In the genomic region with DNA sequence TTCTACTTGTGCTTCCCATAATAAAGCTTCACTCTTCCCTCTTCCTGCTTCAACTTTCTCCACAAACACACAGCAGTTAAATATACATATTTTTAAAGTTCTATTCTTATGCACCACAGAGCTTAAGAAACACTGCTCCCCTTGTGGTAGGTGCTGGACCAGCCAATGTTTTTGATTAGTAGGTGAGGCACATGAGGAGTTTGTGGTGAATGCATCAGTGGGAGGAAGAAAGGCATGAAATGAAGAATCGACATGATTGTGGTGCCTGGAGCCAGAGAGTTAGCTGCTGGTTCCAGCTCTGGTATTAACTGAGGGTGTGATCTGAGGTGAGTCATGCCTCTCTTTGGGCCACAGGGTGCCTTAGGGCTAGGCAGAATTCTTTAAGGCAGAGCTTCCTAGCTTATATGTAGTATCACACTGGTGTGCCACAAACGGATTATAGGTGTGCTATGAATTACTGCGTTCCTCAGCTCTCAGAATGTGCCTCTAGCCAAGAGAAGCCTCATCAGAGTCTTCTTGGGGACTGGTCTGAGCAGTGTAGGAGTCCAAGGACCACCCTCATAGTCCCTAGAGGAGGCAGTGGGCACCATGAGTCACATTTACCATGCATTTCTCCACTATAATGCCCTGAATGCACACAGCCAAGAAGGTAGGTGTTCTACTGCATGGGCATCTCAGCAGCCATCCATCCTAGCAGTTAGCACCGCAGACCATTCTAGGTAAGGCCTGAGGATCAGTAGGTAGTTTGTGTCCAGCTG, we compare ENCODE assay signal across 8 cellular contexts.
A peak's percentile ranks its signal among the peaks of the same experiment; 100 is the strongest.
DNase-seq lines count a peak whose midpoint lies in the region; ATAC-seq, FAIRE-seq and TF ChIP-seq lines count a peak whose summit lies in the region.

No MANE protein-coding gene starts in this region.

- H3K36me3 ChIP-seq in OCI-LY3 (replicated peaks; ENCODE audit: low read depth, low read length): no peaks in the 10 kb centered on the region
- no peaks in the 10 kb centered on the region for H3K36me3 ChIP-seq in mucosa of descending colon (ENCODE audit: low read depth)
- H3K36me3 ChIP-seq in colonic mucosa: no peaks in the 10 kb centered on the region

- H3K9me3 ChIP-seq in OCI-LY3 (ENCODE audit: insufficient read depth, low read length) (no peaks in the 10 kb centered on the region), mucosa of descending colon (no peaks in the 10 kb centered on the region), colonic mucosa (no peaks in the 10 kb centered on the region)

- peak; percentile 69 for ATAC-seq in HG02852 (IDR thresholded peaks at IDR 0.05; ENCODE audit: unreplicated experiment)
- peak; percentile 58 for ATAC-seq in mucosa of descending colon

- H3K27me3 Mint-ChIP-seq in activated naive CD4-positive, alpha-beta T cell treated with anti-CD3 and anti-CD28 coated beads for 36 hours (ENCODE audit: low read depth): peaks cover 2% of the 10 kb centered on the region

- H3K79me2 ChIP-seq in OCI-LY3 (ENCODE audit: low read length): no peaks in the 10 kb centered on the region

- H3K27me3 ChIP-seq in OCI-LY3 (ENCODE audit: low read depth, low read length) (no peaks in the 10 kb centered on the region), colonic mucosa (no peaks in the 10 kb centered on the region)

- peak; percentile 89 for FAIRE-seq in GM18507 (lab: Jason Lieb, UNC)

- TF ChIP-seq CTCF in 22Rv1 (IDR thresholded peaks at IDR 0.05): peak; percentile 26
- TF ChIP-seq CTCF in OCI-LY3 (IDR thresholded peaks at IDR 0.05; ENCODE audit: low read depth, low read length): peak; percentile 64
- TF ChIP-seq CTCF in mucosa of descending colon (IDR thresholded peaks at IDR 0.05): no peak
- no peak for TF ChIP-seq CTCF in colonic mucosa (IDR thresholded peaks at IDR 0.05)

- H3K4me3 ChIP-seq in OCI-LY3 (ENCODE audit: low read length) (peak overlapping the region; percentile 17; the same call in 1 of the 2 replicates), mucosa of descending colon (no peak overlapping the region), colonic mucosa (no peak overlapping the region)

- H3K4me1 ChIP-seq in OCI-LY3 (ENCODE audit: low read length) (peaks cover 42% of the 10 kb centered on the region), mucosa of descending colon (ENCODE audit: low read depth) (no peaks in the 10 kb centered on the region), colonic mucosa (no peaks in the 10 kb centered on the region)

- DNase-seq in GM18507 (ENCODE audit: extremely low spot score, insufficient read length, low read depth): no peak
- peak; percentile 81 for DNase-seq in activated naive CD4-positive, alpha-beta T cell treated with anti-CD3 and anti-CD28 coated beads for 36 hours
- peak in 1 of 3 donors; percentile 16 for DNase-seq in mucosa of descending colon
- DNase-seq in hypothalamus (lab: John Stamatoyannopoulos, UW): no peak
- DNase-seq in colonic mucosa: no peak

- H3K4me1 Mint-ChIP-seq in activated naive CD4-positive, alpha-beta T cell treated with anti-CD3 and anti-CD28 coated beads for 36 hours (ENCODE audit: low read depth): peaks cover 40% of the 10 kb centered on the region

- H3K36me3 Mint-ChIP-seq in activated naive CD4-positive, alpha-beta T cell treated with anti-CD3 and anti-CD28 coated beads for 36 hours (ENCODE audit: low read depth): peaks cover 1% of the 10 kb centered on the region

- CTCF ChIA-PET in activated naive CD4-positive, alpha-beta T cell treated with anti-CD3 and anti-CD28 coated beads for 36 hours (lab: Charles Lee): interaction anchor here (0.9 to 4.0 kb wide), 33 partner anchors 9 to 194 kb away, joined by 3 to 28 read pairs (median 6); no protein-coding TSS in a partner anchor

- no peak overlapping the region for H3K4me3 Mint-ChIP-seq in activated naive CD4-positive, alpha-beta T cell treated with anti-CD3 and anti-CD28 coated beads for 36 hours

- no peak overlapping the region for H3K27ac Mint-ChIP-seq in activated naive CD4-positive, alpha-beta T cell treated with anti-CD3 and anti-CD28 coated beads for 36 hours

- peak overlapping the region; percentile 49 for H3K4me2 ChIP-seq in OCI-LY3 (ENCODE audit: low read length)

- H2AFZ ChIP-seq in OCI-LY3 (ENCODE audit: low read depth, low read length): peak overlapping the region; percentile 48; the same call in 1 of the 2 replicates

- no peak overlapping the region for H3K27ac ChIP-seq in 22Rv1
- H3K27ac ChIP-seq in OCI-LY3 (ENCODE audit: low read length): peak overlapping the region; percentile 52
- H3K27ac ChIP-seq in colonic mucosa: no peak overlapping the region

- intact Hi-C loops in activated naive CD4-positive, alpha-beta T cell treated with anti-CD3 and anti-CD28 coated beads for 36 hours (cut with micrococcal nuclease): loop anchor here (1.0 to 10.0 kb wide), 10 partner anchors 9 to 728 kb away; partner anchors contain the start of genes DNAI4, IL23R and MIER1
- intact Hi-C loops in mucosa of descending colon (cut with DNase I, micrococcal nuclease): no loop called here
- intact Hi-C loops in colonic mucosa (cut with DNase I): no loop called here

- H3K9ac ChIP-seq in OCI-LY3 (ENCODE audit: low read length) (peak overlapping the region; percentile 31; the same call in 1 of the 2 replicates), colonic mucosa (ENCODE audit: low read depth in 2 of 2, low read length in 2 of 2) (no peak overlapping the region)

- peaks cover 7% of the 10 kb centered on the region for H3K9me3 Mint-ChIP-seq in activated naive CD4-positive, alpha-beta T cell treated with anti-CD3 and anti-CD28 coated beads for 36 hours

- H4K20me1 ChIP-seq in OCI-LY3 (ENCODE audit: insufficient read depth, low read length): no peaks in the 10 kb centered on the region

Comparison
In these comparisons a context has a peak if more than half of its experiments do, and no peak if none do; other contexts are left out.
1. CTCF ChIP-seq: peak in 22Rv1 (single experiment) and OCI-LY3 (single experiment); none in mucosa of descending colon (single experiment) and colonic mucosa (single experiment).